Comparison of ENCODE assay signal across 8 cellular contexts in genomic region chr15:79923515-79924169, GRCh38. TPM values are rescaled to one million over a fixed set of nuclear protein-coding genes. Genes with fewer than 3 reads are reported as not detected.
DNase-seq lines count a peak whose midpoint lies in the region; ATAC-seq and TF ChIP-seq lines count a peak whose summit lies in the region.

No MANE protein-coding gene starts in this region.

- no peak for TF ChIP-seq CTCF in BJ (IDR thresholded peaks at IDR 0.05; ENCODE audit: insufficient read depth, low read depth, low read length)

- POLR2A ChIA-PET in BJ (lab: Charles Lee): interaction anchor here (1.0 kb wide), 1 partner anchor 10 kb away, joined by 5 read pairs; no protein-coding TSS in a partner anchor

- CTCF ChIA-PET in BJ (lab: Yijun Ruan, JAX): no interaction called here

- DNase-seq in BJ (ENCODE audit: low read depth) (peak; percentile 83), GM19240 (ENCODE audit: insufficient read length, low spot score) (peak; percentile 98), NCI-H524 (lab: John Stamatoyannopoulos, UW) (peak; percentile 98), kidney tubule cell (ENCODE audit: low spot score) (peak; percentile 99)
- DNase-seq in activated CD4-positive, alpha-beta T cell treated with anti-CD3 and anti-CD28 coated beads for 4 hours: peak; percentile 96 to 99
- DNase-seq in stimulated activated CD4-positive, alpha-beta T cell treated with anti-CD3 and anti-CD28 coated beads, Interleukin-1b, Interleukin-23, amount 100 ng/mL, for 1 hour (ENCODE audit: low read depth in 2 of 2): peak; percentile 97 to 98

- H3K27me3 ChIP-seq in BJ (ENCODE audit: control insufficient read depth, insufficient read depth, low read length): no peaks in the 10 kb centered on the region

- H3K4me3 ChIP-seq in BJ (ENCODE audit: low read depth, low read length): peak overlapping the region; percentile 79

- H3K36me3 ChIP-seq in BJ (ENCODE audit: control insufficient read depth, insufficient read depth, low read length): peaks cover 5% of the 10 kb centered on the region

- H3K27ac ChIP-seq in cingulate gyrus (ENCODE audit: low read depth, low read length): peak overlapping the region; percentile 81

- ATAC-seq in HG03457 (IDR thresholded peaks at IDR 0.05; ENCODE audit: unreplicated experiment): peak; percentile 87

RNA-seq across cellular contexts. Expression of gene MTHFS, which starts 26.8 kb away (rescaled TPM):
- 30.7 and 32.6 TPM in 2 replicates for polyA plus RNA-seq in BJ (2011; rRNA removed)
- 1.9 and 5.2 TPM in 2 replicates for polyA minus RNA-seq in BJ (2011; rRNA and poly(A)+ RNA removed)

RNA-seq across cellular contexts. Expression of gene BCL2A1, which starts 47.4 kb away (rescaled TPM):
- polyA plus RNA-seq in BJ (2011; rRNA removed): not detected in 2 replicates
- polyA minus RNA-seq in BJ (2011; rRNA and poly(A)+ RNA removed): not detected in 2 replicates

Comparison
In these comparisons a context has a peak if more than half of its experiments do, and no peak if none do; other contexts are left out.
1. Peak in every context shown above with its lines: DNase-seq, ATAC-seq, H3K4me3 ChIP-seq and H3K27ac ChIP-seq.